ENCODE assay signal across 18 cellular contexts in the genomic region with DNA sequence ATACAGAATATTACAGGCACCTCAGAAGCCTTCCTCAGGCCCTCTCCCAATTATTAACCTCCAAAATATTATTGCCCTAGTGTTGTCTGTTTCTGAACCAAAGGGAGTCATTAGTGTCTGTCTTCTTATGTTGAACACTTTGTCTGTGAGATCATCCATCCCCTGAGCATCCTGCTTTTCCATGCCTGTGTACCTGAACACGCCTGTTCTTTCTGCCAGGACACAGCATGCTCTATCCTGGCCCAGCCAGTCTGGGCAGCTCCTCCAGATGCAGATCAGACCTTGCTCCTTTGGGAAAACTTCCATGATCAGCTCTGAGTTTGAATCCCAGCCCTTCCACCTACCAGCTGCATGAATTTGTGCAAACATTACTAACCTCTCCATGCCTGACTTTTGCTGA. TPM values are rescaled to one million over a fixed set of nuclear protein-coding genes. Genes with fewer than 3 reads are reported as not detected.
DNase-seq lines count a peak whose midpoint lies in the region; ATAC-seq and TF ChIP-seq lines count a peak whose summit lies in the region.
"Had no signal": no experiment of that assay in that cellular context is flagged by ENCODE, and none has a peak within 500 bp of the region (broad histone marks: within the 10 kb centered on the region; RNA-seq: fewer than 3 reads in every experiment).

No MANE protein-coding gene starts in this region.

- no peaks in the 10 kb centered on the region for H3K9me3 ChIP-seq in BE2C
- H3K9me3 ChIP-seq: Peyer's patch, tibial nerve had no signal

- H3K36me3 Mint-ChIP-seq in activated CD4-positive, alpha-beta T cell treated with anti-CD3 and anti-CD28 coated beads, Interleukin-2, amount 10 ng/mL, durations not matched to agents 24 days and 14 days (ENCODE audit: low read depth), result peaks cover 3% of the 10 kb centered on the region
- H3K36me3 Mint-ChIP-seq in activated CD4-positive, alpha-beta memory T cell treated with anti-CD3 and anti-CD28 coated beads for 36 hours, result no peaks in the 10 kb centered on the region
- H3K36me3 Mint-ChIP-seq in endothelial cell (ENCODE audit: low read depth, unreplicated experiment), result peaks cover 3% of the 10 kb centered on the region

- CTCF ChIA-PET in activated CD4-positive, alpha-beta memory T cell treated with anti-CD3 and anti-CD28 coated beads for 36 hours (lab: Charles Lee), result interaction anchor here (1.4 kb wide), 1 partner anchor 16 kb away, joined by 4 read pairs; no protein-coding TSS in a partner anchor

- no peaks in the 10 kb centered on the region for H3K36me3 ChIP-seq in BE2C
- H3K36me3 ChIP-seq: heart right ventricle, Peyer's patch, tibial nerve had no signal

- peak overlapping the region; percentile 14 for H3K27ac Mint-ChIP-seq in activated CD4-positive, alpha-beta T cell treated with anti-CD3 and anti-CD28 coated beads, Interleukin-2, amount 10 ng/mL, durations not matched to agents 24 days and 14 days
- peak overlapping the region; percentile 87 for H3K27ac Mint-ChIP-seq in activated CD4-positive, alpha-beta memory T cell treated with anti-CD3 and anti-CD28 coated beads for 36 hours
- peak overlapping the region; percentile 58 for H3K27ac Mint-ChIP-seq in endothelial cell (ENCODE audit: unreplicated experiment)

- no peak for ATAC-seq in HG03196 (IDR thresholded peaks at IDR 0.05; ENCODE audit: unreplicated experiment)
- ATAC-seq: heart right ventricle, sciatic nerve had no signal

- H3K4me3 Mint-ChIP-seq in activated CD4-positive, alpha-beta T cell treated with anti-CD3 and anti-CD28 coated beads, Interleukin-2, amount 10 ng/mL, durations not matched to agents 24 days and 14 days, result no peak overlapping the region
- H3K4me3 Mint-ChIP-seq in activated CD4-positive, alpha-beta memory T cell treated with anti-CD3 and anti-CD28 coated beads for 36 hours, result no peak overlapping the region
- H3K4me3 Mint-ChIP-seq in endothelial cell (ENCODE audit: unreplicated experiment), result no peak overlapping the region

- no peaks in the 10 kb centered on the region for H3K4me1 ChIP-seq in BE2C

- TF ChIP-seq CTCF in endothelial cell (IDR thresholded peaks at IDR 0.05; ENCODE audit: unreplicated experiment) (no peak), BE2C (IDR thresholded peaks at IDR 0.05; ENCODE audit: low read depth, low read length) (no peak)

- H3K4me3 ChIP-seq in skin epidermis (no peak overlapping the region), BE2C (ENCODE audit: low read depth, low read length) (no peak overlapping the region)
- H3K4me3 ChIP-seq: heart right ventricle, Peyer's patch, tibial nerve had no signal

- intact Hi-C loops in activated CD4-positive, alpha-beta T cell treated with anti-CD3 and anti-CD28 coated beads, Interleukin-2, amount 10 ng/mL, durations not matched to agents 24 days and 14 days (cut with micrococcal nuclease), result no loop called here
- intact Hi-C loops in activated CD4-positive, alpha-beta memory T cell treated with anti-CD3 and anti-CD28 coated beads for 36 hours (cut with micrococcal nuclease), result no loop called here

- peaks cover 48% of the 10 kb centered on the region for H3K4me1 Mint-ChIP-seq in activated CD4-positive, alpha-beta T cell treated with anti-CD3 and anti-CD28 coated beads, Interleukin-2, amount 10 ng/mL, durations not matched to agents 24 days and 14 days
- peaks cover 62% of the 10 kb centered on the region for H3K4me1 Mint-ChIP-seq in activated CD4-positive, alpha-beta memory T cell treated with anti-CD3 and anti-CD28 coated beads for 36 hours (ENCODE audit: low read depth)
- peaks cover 13% of the 10 kb centered on the region for H3K4me1 Mint-ChIP-seq in endothelial cell (ENCODE audit: unreplicated experiment)

- no peak for DNase-seq in activated CD4-positive, alpha-beta T cell treated with anti-CD3 and anti-CD28 coated beads, Interleukin-2, amount 10 ng/mL, durations not matched to agents 24 days and 14 days
- no peak for DNase-seq in activated CD4-positive, alpha-beta T cell treated with anti-CD3 and anti-CD28 coated beads, Interleukin-2, amount 50 U/mL, for 1 hour
- DNase-seq in activated CD4-positive, alpha-beta memory T cell treated with anti-CD3 and anti-CD28 coated beads for 36 hours, result no peak
- no peak for DNase-seq in endothelial cell (ENCODE audit: low spot score)
- DNase-seq in kidney tubule cell (ENCODE audit: low spot score), result no peak
- no peak for DNase-seq in BE2C
- DNase-seq: dermis blood vessel endothelial cell; heart right ventricle; kidney; stimulated activated CD4-positive, alpha-beta T cell treated with anti-CD3 and anti-CD28 coated beads, Interleukin-2, amount 100 ng/mL, for 48 hours; SW 1271 had no signal

- no peaks in the 10 kb centered on the region for H3K27me3 ChIP-seq in BE2C
- H3K27me3 ChIP-seq: heart right ventricle, Peyer's patch, tibial nerve had no signal

- H3K27me3 Mint-ChIP-seq in activated CD4-positive, alpha-beta T cell treated with anti-CD3 and anti-CD28 coated beads, Interleukin-2, amount 10 ng/mL, durations not matched to agents 24 days and 14 days, result no peaks in the 10 kb centered on the region
- no peaks in the 10 kb centered on the region for H3K27me3 Mint-ChIP-seq in activated CD4-positive, alpha-beta memory T cell treated with anti-CD3 and anti-CD28 coated beads for 36 hours
- peaks cover 5% of the 10 kb centered on the region for H3K27me3 Mint-ChIP-seq in endothelial cell (ENCODE audit: unreplicated experiment)

- H3K27ac ChIP-seq in skin epidermis, result peak overlapping the region in 15 of 21 experiments; percentile 7 to 90 (median 81)

- peaks cover 5% of the 10 kb centered on the region for H3K9me3 Mint-ChIP-seq in activated CD4-positive, alpha-beta T cell treated with anti-CD3 and anti-CD28 coated beads, Interleukin-2, amount 10 ng/mL, durations not matched to agents 24 days and 14 days
- H3K9me3 Mint-ChIP-seq in activated CD4-positive, alpha-beta memory T cell treated with anti-CD3 and anti-CD28 coated beads for 36 hours, result peaks cover 3% of the 10 kb centered on the region
- no peaks in the 10 kb centered on the region for H3K9me3 Mint-ChIP-seq in endothelial cell (ENCODE audit: unreplicated experiment)

- POLR2A ChIA-PET in activated CD4-positive, alpha-beta memory T cell treated with anti-CD3 and anti-CD28 coated beads for 36 hours (lab: Charles Lee), result interaction anchor here (1.0 to 1.2 kb wide), 2 partner anchors 11 to 17 kb away, joined by 4 to 5 read pairs; a partner anchor contains a TSS

RNA-seq across cellular contexts. Expression of a gene that starts 11.0 kb away (rescaled TPM):
- 307 and 321 TPM in 2 replicates for total RNA-seq in activated CD4-positive, alpha-beta T cell treated with anti-CD3 and anti-CD28 coated beads, Interleukin-2, amount 10 ng/mL, durations not matched to agents 24 days and 14 days
- 100 to 1,000 TPM; 310 to 314 TPM for total RNA-seq in activated CD4-positive, alpha-beta memory T cell treated with anti-CD3 and anti-CD28 coated beads for 36 hours
- total RNA-seq in endothelial cell (ENCODE audit: unreplicated experiment), result 370 TPM
- polyA plus RNA-seq in BE2C (2012; ENCODE audit: insufficient read depth, insufficient read length, low read depth), result 79.7 TPM

RNA-seq across cellular contexts. Expression of a gene that starts 40.0 kb away (rescaled TPM):
- total RNA-seq in activated CD4-positive, alpha-beta T cell treated with anti-CD3 and anti-CD28 coated beads, Interleukin-2, amount 10 ng/mL, durations not matched to agents 24 days and 14 days, result not detected in 2 replicates
- not detected for total RNA-seq in activated CD4-positive, alpha-beta memory T cell treated with anti-CD3 and anti-CD28 coated beads for 36 hours
- total RNA-seq in endothelial cell (ENCODE audit: unreplicated experiment), result not detected
- polyA plus RNA-seq in BE2C (2012; ENCODE audit: insufficient read depth, insufficient read length, low read depth), result not detected
- total RNA-seq: dermis blood vessel endothelial cell, fibroblast of lung, H1, kidney, Peyer's patch had no signal
- polyA plus RNA-seq: fibroblast of lung, H1 had no signal

Comparison
In these comparisons a context has a peak if more than half of its experiments do, and no peak if none do; other contexts are left out.
1. H3K27ac Mint-ChIP-seq: peak in every context shown above with its lines; median percentile 87 in activated CD4-positive, alpha-beta memory T cell treated with anti-CD3 and anti-CD28 coated beads for 36 hours; 58 in endothelial cell; 14 in activated CD4-positive, alpha-beta T cell treated with anti-CD3 and anti-CD28 coated beads, Interleukin-2, amount 10 ng/mL, durations not matched to agents 24 days and 14 days.